Comparison of ENCODE assay signal across 30 cellular contexts in genomic region chr11:7032692-7033091, GRCh38.
"Had no signal": no experiment of that assay in that cellular context is flagged by ENCODE, and none has a peak within 500 bp of the region (broad histone marks: within the 10 kb centered on the region; RNA-seq: fewer than 3 reads in every experiment).

No MANE protein-coding gene starts in this region.

- H3K4me3 Mint-ChIP-seq: activated CD4-positive, alpha-beta memory T cell treated with anti-CD3 and anti-CD28 coated beads for 36 hours; activated CD4-positive, alpha-beta T cell treated with anti-CD3 and anti-CD28 coated beads for 36 hours; activated naive CD4-positive, alpha-beta T cell treated with anti-CD3 and anti-CD28 coated beads for 36 hours; activated naive CD8-positive, alpha-beta T cell treated with anti-CD3 and anti-CD28 coated beads, Interleukin-2, amount 50 U/mL, for 24 hours; activated T-cell treated with anti-CD3 and anti-CD28 coated beads, Interleukin-2, amount 50 U/mL, for 4 hours; activated T-helper 1 cell treated with anti-CD3 and anti-CD28 coated beads, Interleukin-12 subunit alpha, Interleukin-12 subunit beta, Interleukin-2, Interleukin-4 antibody, amounts not matched to agents 30 ng/mL and 10 ng/mL and 1 ng/mL, durations not matched to agents 14 hours and 24 hours and 36 hours; brain; T-helper 1 cell treated with Interleukin-12 subunit alpha and Interleukin-12 subunit beta and Interleukin-4 antibody, amounts not matched to agents 30 μg/mL and 1 μg/mL, for 36 hours; T-helper 2 cell treated with Interferon-gamma antibody and Interleukin-4, amounts not matched to agents 5 μg/mL and 100 μg/mL, for 36 hours; WTC11 had no signal

- DNase-seq: activated CD4-positive, alpha-beta memory T cell treated with anti-CD3 and anti-CD28 coated beads for 36 hours; activated CD4-positive, alpha-beta T cell treated with anti-CD3 and anti-CD28 coated beads for 36 hours; activated CD4-positive, alpha-beta T cell treated with anti-CD3 and anti-CD28 coated beads, Interleukin-2, amount 50 U/mL, for 1 hour; activated CD8-positive, alpha-beta memory T cell treated with anti-CD3 and anti-CD28 coated beads, Interleukin-2, amount 50 U/mL, for 4 hours; activated gamma-delta T cell treated with Interleukin-2 at 50 U/mL for 16 hours; activated naive CD4-positive, alpha-beta T cell treated with anti-CD3 and anti-CD28 coated beads for 36 hours; activated naive CD8-positive, alpha-beta T cell treated with anti-CD3 and anti-CD28 coated beads, Interleukin-2, amount 50 U/mL, for 24 hours; activated T-cell treated with anti-CD3 and anti-CD28 coated beads for 4 hours; activated T-cell treated with anti-CD3 and anti-CD28 coated beads, Interleukin-2, amount 50 U/mL, for 4 hours; anterior cingulate cortex; caudate nucleus; NCI-H1048; NCI-H1436 treated with DMSO at 0.1 percent for 48 hours; NCI-H1694 treated with DMSO at 0.1 percent for 48 hours; NCI-H2029; NCI-H345; NCI-H524 treated with DMSO at 0.1 percent for 48 hours; PC-3; Peyer's patch; RPMI8226; SHP77 treated with DMSO at 0.1 percent for 48 hours; SK-N-SH had no signal

- H3K36me3 Mint-ChIP-seq: activated CD4-positive, alpha-beta memory T cell treated with anti-CD3 and anti-CD28 coated beads for 36 hours; activated naive CD4-positive, alpha-beta T cell treated with anti-CD3 and anti-CD28 coated beads, Interleukin-2, amount 50 U/mL, for 72 hours; brain; WTC11 had no signal

- H3K27me3 Mint-ChIP-seq: activated naive CD8-positive, alpha-beta T cell treated with anti-CD3 and anti-CD28 coated beads, Interleukin-2, amount 50 U/mL, for 24 hours had no signal

- H3K27ac ChIP-seq: Peyer's patch, SJSA1 had no signal

- H3K27ac Mint-ChIP-seq: activated CD4-positive, alpha-beta memory T cell treated with anti-CD3 and anti-CD28 coated beads for 36 hours; activated CD4-positive, alpha-beta T cell treated with anti-CD3 and anti-CD28 coated beads for 36 hours; activated naive CD4-positive, alpha-beta T cell treated with anti-CD3 and anti-CD28 coated beads for 36 hours; activated naive CD4-positive, alpha-beta T cell treated with anti-CD3 and anti-CD28 coated beads, Interleukin-2, amount 50 U/mL, for 72 hours; activated naive CD8-positive, alpha-beta T cell treated with anti-CD3 and anti-CD28 coated beads, Interleukin-2, amount 50 U/mL, for 24 hours; activated T-helper 1 cell treated with anti-CD3 and anti-CD28 coated beads, Interleukin-12 subunit alpha, Interleukin-12 subunit beta, Interleukin-2, Interleukin-4 antibody, amounts not matched to agents 30 ng/mL and 10 ng/mL and 1 ng/mL, durations not matched to agents 14 hours and 24 hours and 36 hours; brain; T-helper 1 cell treated with Interleukin-12 subunit alpha and Interleukin-12 subunit beta and Interleukin-4 antibody, amounts not matched to agents 30 μg/mL and 1 μg/mL, for 36 hours; T-helper 2 cell treated with Interferon-gamma antibody and Interleukin-4, amounts not matched to agents 5 μg/mL and 100 μg/mL, for 36 hours; WTC11 had no signal

- H3K9me3 Mint-ChIP-seq: activated CD4-positive, alpha-beta memory T cell treated with anti-CD3 and anti-CD28 coated beads for 36 hours; activated naive CD4-positive, alpha-beta T cell treated with anti-CD3 and anti-CD28 coated beads for 36 hours; activated naive CD4-positive, alpha-beta T cell treated with anti-CD3 and anti-CD28 coated beads, Interleukin-2, amount 50 U/mL, for 72 hours; activated naive CD8-positive, alpha-beta T cell treated with anti-CD3 and anti-CD28 coated beads, Interleukin-2, amount 50 U/mL, for 24 hours; activated T-cell treated with anti-CD3 and anti-CD28 coated beads, Interleukin-2, amount 50 U/mL, for 4 hours; activated T-helper 1 cell treated with anti-CD3 and anti-CD28 coated beads, Interleukin-12 subunit alpha, Interleukin-12 subunit beta, Interleukin-2, Interleukin-4 antibody, amounts not matched to agents 30 ng/mL and 10 ng/mL and 1 ng/mL, durations not matched to agents 14 hours and 24 hours and 36 hours; brain; T-helper 1 cell treated with Interleukin-12 subunit alpha and Interleukin-12 subunit beta and Interleukin-4 antibody, amounts not matched to agents 30 μg/mL and 1 μg/mL, for 36 hours; T-helper 2 cell treated with Interferon-gamma antibody and Interleukin-4, amounts not matched to agents 5 μg/mL and 100 μg/mL, for 36 hours; WTC11 had no signal

- ATAC-seq: activated CD4-positive, alpha-beta T cell treated with anti-CD3 and anti-CD28 coated beads for 36 hours; activated CD4-positive, CD25-positive, alpha-beta regulatory T cell treated with anti-CD3 and anti-CD28 coated beads, Interleukin-2, amount 50 U/mL, for 24 hours; activated naive CD4-positive, alpha-beta T cell treated with anti-CD3 and anti-CD28 coated beads, Interleukin-2, amount 50 U/mL, for 72 hours; activated naive CD8-positive, alpha-beta T cell treated with anti-CD3 and anti-CD28 coated beads, Interleukin-2, amount 50 U/mL, for 24 hours; activated T-cell treated with anti-CD3 and anti-CD28 coated beads, Interleukin-2, amount 50 U/mL, for 4 hours; PC-3; WTC11 had no signal

- H3K4me1 Mint-ChIP-seq: activated CD4-positive, alpha-beta T cell treated with anti-CD3 and anti-CD28 coated beads for 36 hours; activated naive CD8-positive, alpha-beta T cell treated with anti-CD3 and anti-CD28 coated beads, Interleukin-2, amount 50 U/mL, for 24 hours; brain; WTC11 had no signal
